ENCODE assay signal across 33 cellular contexts in genomic region chr12:109278912-109279311, GRCh38. TPM values are rescaled to one million over a fixed set of nuclear protein-coding genes. Genes with fewer than 3 reads are reported as not detected.
"Had no signal": no experiment of that assay in that cellular context is flagged by ENCODE, and none has a peak within 500 bp of the region (broad histone marks: within the 10 kb centered on the region; RNA-seq: fewer than 3 reads in every experiment).

No MANE protein-coding gene starts in this region.

- H3K36me3 Mint-ChIP-seq: immature natural killer cell; memory B cell; stimulated activated memory B cell treated with anti-CD40 and anti-IgM and Interleukin-4, amounts not matched to agents 10 μg/mL and 1 μg/mL and 100 μg/mL, for 72 hours had no signal

- H3K4me3 Mint-ChIP-seq: central memory CD8-positive, alpha-beta T cell; dendritic cell treated with granulocyte-macrophage colony-stimulating factor and Interleukin-4, amounts not matched to agents 40 ng/mL and 50 ng/mL, for 4 days; endodermal cell; immature natural killer cell; memory B cell; naive B cell; stimulated activated memory B cell treated with anti-CD40 and anti-IgM and Interleukin-4, amounts not matched to agents 10 μg/mL and 1 μg/mL and 100 μg/mL, for 72 hours had no signal

- H3K4me3 ChIP-seq: colonic mucosa, esophagus muscularis mucosa, gastroesophageal sphincter, heart right ventricle, lung, prostate gland, right atrium auricular region, skin epidermis, spleen, thoracic aorta, tibial nerve, upper lobe of left lung had no signal

- H3K27me3 ChIP-seq: colonic mucosa, esophagus muscularis mucosa, gastroesophageal sphincter, heart right ventricle, right atrium auricular region, tibial nerve, upper lobe of left lung had no signal

- ATAC-seq: foreskin keratinocyte; left colon; stimulated activated memory B cell treated with anti-CD40 and anti-IgM and Interleukin-4, amounts not matched to agents 10 μg/mL and 1 μg/mL and 100 μg/mL, for 72 hours; stimulated activated naive CD8-positive, alpha-beta T cell treated with anti-CD3 and anti-CD28 coated beads, Interleukin-15, Interleukin-2, amounts not matched to agents 100 U/mL and 50 U/mL, for 24 hours had no signal

- H3K27ac Mint-ChIP-seq: dendritic cell treated with granulocyte-macrophage colony-stimulating factor and Interleukin-4, amounts not matched to agents 40 ng/mL and 50 ng/mL, for 4 days; endodermal cell; immature natural killer cell; memory B cell; naive B cell; stimulated activated memory B cell treated with anti-CD40 and anti-IgM and Interleukin-4, amounts not matched to agents 10 μg/mL and 1 μg/mL and 100 μg/mL, for 72 hours had no signal

- H3K27me3 Mint-ChIP-seq: dendritic cell treated with granulocyte-macrophage colony-stimulating factor and Interleukin-4, amounts not matched to agents 40 ng/mL and 50 ng/mL, for 4 days had no signal

- H3K9me3 Mint-ChIP-seq: central memory CD8-positive, alpha-beta T cell; dendritic cell treated with granulocyte-macrophage colony-stimulating factor and Interleukin-4, amounts not matched to agents 40 ng/mL and 50 ng/mL, for 4 days; endodermal cell; immature natural killer cell; memory B cell; stimulated activated memory B cell treated with anti-CD40 and anti-IgM and Interleukin-4, amounts not matched to agents 10 μg/mL and 1 μg/mL and 100 μg/mL, for 72 hours had no signal

- H3K36me3 ChIP-seq: colonic mucosa, esophagus muscularis mucosa, gastroesophageal sphincter, heart right ventricle, prostate gland, right atrium auricular region, spleen, thoracic aorta, tibial nerve, upper lobe of left lung had no signal

- H3K9me3 ChIP-seq: colonic mucosa, esophagus muscularis mucosa, gastroesophageal sphincter, heart right ventricle, prostate gland, right atrium auricular region, spleen, thoracic aorta, tibial nerve, upper lobe of left lung had no signal

- H3K4me1 Mint-ChIP-seq: central memory CD8-positive, alpha-beta T cell; immature natural killer cell; memory B cell; stimulated activated memory B cell treated with anti-CD40 and anti-IgM and Interleukin-4, amounts not matched to agents 10 μg/mL and 1 μg/mL and 100 μg/mL, for 72 hours had no signal

- H3K27ac ChIP-seq: colonic mucosa, foreskin keratinocyte, heart right ventricle, right atrium auricular region, skin epidermis, spleen, thoracic aorta, tibial nerve, upper lobe of left lung had no signal

- DNase-seq: colonic mucosa; effector CD8-positive, alpha-beta T cell; endodermal cell; foreskin keratinocyte; heart right ventricle; hypothalamus; immature natural killer cell; islet precursor cell; left colon; left ventricle myocardium superior; naive B cell; spleen; stimulated activated CD4-positive, alpha-beta T cell treated with anti-CD3 and anti-CD28 coated beads, Interleukin-4, amount 100 ng/mL, for 4 hours; stimulated activated naive CD8-positive, alpha-beta T cell treated with anti-CD3 and anti-CD28 coated beads, Interleukin-15, Interleukin-2, amounts not matched to agents 100 U/mL and 50 U/mL, for 24 hours; substantia nigra; upper lobe of left lung had no signal

- H3K4me1 ChIP-seq: colonic mucosa, foreskin keratinocyte, spleen had no signal

RNA-seq across cellular contexts. Expression of gene FOXN4, which starts 30.2 kb away (rescaled TPM):
- total RNA-seq: chondrocyte, colonic mucosa, epithelial cell of proximal tubule, esophagus muscularis mucosa, fibroblast of lung, foreskin keratinocyte, gastroesophageal sphincter, left colon, left ventricle myocardium superior, mononuclear cell, osteocyte, right atrium auricular region, spleen, thoracic aorta, tibial nerve had no signal
- polyA plus RNA-seq: fibroblast of lung, foreskin keratinocyte, heart right ventricle, immature natural killer cell had no signal
